Comparison of ENCODE assay signal across 27 cellular contexts in genomic region chr10:120420421-120420820, GRCh38. TPM values are rescaled to one million over a fixed set of nuclear protein-coding genes. Genes with fewer than 3 reads are reported as not detected.
"Had no signal": no experiment of that assay in that cellular context is flagged by ENCODE, and none has a peak within 500 bp of the region (broad histone marks: within the 10 kb centered on the region; RNA-seq: fewer than 3 reads in every experiment).

No MANE protein-coding gene starts in this region.

- ATAC-seq: left ventricle myocardium superior had no signal

- H3K4me3 ChIP-seq: ascending aorta, breast epithelium, ovary, suprapubic skin, tibial nerve had no signal

- FAIRE-seq: endometrium, frontal cortex, islet of Langerhans, TTC549 had no signal

- DNase-seq: activated CD4-positive, alpha-beta memory T cell treated with anti-CD3 and anti-CD28 coated beads for 36 hours; activated CD4-positive, alpha-beta T cell treated with anti-CD3 and anti-CD28 coated beads, Interleukin-2, amount 10 ng/mL, durations not matched to agents 24 days and 14 days; activated CD4-positive, CD25-positive, alpha-beta regulatory T cell treated with anti-CD3 and anti-CD28 coated beads, Interleukin-2, amount 50 U/mL, for 72 hours; activated CD8-positive, alpha-beta memory T cell treated with anti-CD3 and anti-CD28 coated beads, Interleukin-2, amount 50 U/mL, for 4 hours; activated effector memory CD4-positive, alpha-beta T cell treated with anti-CD3 and anti-CD28 coated beads, Interleukin-2, amount 50 U/mL, for 16 hours; activated naive CD4-positive, alpha-beta T cell treated with anti-CD3 and anti-CD28 coated beads, Interleukin-2, amount 10 ng/mL, durations not matched to agents 7 days and 5 days; activated naive CD8-positive, alpha-beta T cell treated with anti-CD3 and anti-CD28 coated beads, Interleukin-2, amount 10 ng/mL, durations not matched to agents 7 days and 5 days; activated T-cell treated with anti-CD3 and anti-CD28 coated beads, Interleukin-2, amount 50 U/mL, for 1 hour; effector CD4-positive, alpha-beta T cell; glutamatergic neuron; left ventricle myocardium superior; ovary; stimulated activated CD4-positive, alpha-beta T cell treated with anti-CD3 and anti-CD28 coated beads, Interleukin-15, amount 100 ng/mL, for 24 hours; stimulated activated naive CD4-positive, alpha-beta T cell; T-helper 9 cell had no signal

RNA-seq across cellular contexts. Expression of gene PLPP4, which starts 36.6 kb away (rescaled TPM):
- total RNA-seq: activated CD4-positive, alpha-beta memory T cell treated with anti-CD3 and anti-CD28 coated beads for 36 hours; activated CD4-positive, alpha-beta T cell treated with anti-CD3 and anti-CD28 coated beads, Interleukin-2, amount 10 ng/mL, durations not matched to agents 24 days and 14 days; activated CD8-positive, alpha-beta memory T cell treated with anti-CD3 and anti-CD28 coated beads for 36 hours; activated naive CD8-positive, alpha-beta T cell treated with anti-CD3 and anti-CD28 coated beads, Interleukin-2, amount 10 ng/mL, durations not matched to agents 7 days and 5 days; activated T-helper 1 cell treated with anti-CD3 and anti-CD28 coated beads, Interleukin-12 subunit alpha, Interleukin-12 subunit beta, Interleukin-2, Interleukin-4 antibody, amounts not matched to agents 30 ng/mL and 10 ng/mL and 1 ng/mL, durations not matched to agents 14 hours and 24 hours and 36 hours; ascending aorta; breast epithelium; left ventricle myocardium superior; mesenteric fat pad; progenitor cell of endocrine pancreas; tibial nerve had no signal
